8 cellular contexts compared by ENCODE assay signal in genomic region chr13:41588899-41589298, GRCh38.
DNase-seq lines count a peak whose midpoint lies in the region; ATAC-seq and TF ChIP-seq lines count a peak whose summit lies in the region.

No MANE protein-coding gene starts in this region.

- POLR2A ChIA-PET in GM10248 (lab: Yijun Ruan, JAX), result no interaction called here

- CTCF ChIA-PET in GM10248 (lab: Yijun Ruan, JAX), result interaction anchor here (2.0 kb wide), 1 partner anchor 10 kb away, joined by 4 read pairs; no protein-coding TSS in a partner anchor

- ATAC-seq in omental fat pad (ENCODE audit: low FRiP score) (peak; percentile 51), GM19463 (IDR thresholded peaks at IDR 0.05; ENCODE audit: unreplicated experiment) (no peak)

- TF ChIP-seq CTCF in omental fat pad (IDR thresholded peaks at IDR 0.05) (no peak), GM10248 (IDR thresholded peaks at IDR 0.05; ENCODE audit: control extremely low read depth, extremely low read depth, low read depth, missing control alignments) (no peak)

- DNase-seq in EL (peak; percentile 90), NCI-H460 (ENCODE audit: extremely low read depth, low read depth) (peak; percentile 21), astrocyte of the hippocampus (ENCODE audit: low read depth, low spot score) (peak; percentile 68), omental fat pad (ENCODE audit: low spot score) (no peak), NCI-H2196 treated with DMSO at 0.1 percent for 48 hours (lab: John Stamatoyannopoulos, UW; ENCODE audit: unreplicated experiment) (no peak), NCI-H2081 treated with DMSO at 0.1 percent for 48 hours (lab: John Stamatoyannopoulos, UW) (no peak), GM10248 (ENCODE audit: extremely low spot score) (no peak)

Comparison
In these comparisons a context has a peak if more than half of its experiments do, and no peak if none do; other contexts are left out.
1. DNase-seq: peak in EL (single experiment), NCI-H460 (single experiment) and astrocyte of the hippocampus (single experiment); none in omental fat pad (single experiment), NCI-H2196 treated with DMSO at 0.1 percent for 48 hours (single experiment), NCI-H2081 treated with DMSO at 0.1 percent for 48 hours (single experiment) and GM10248 (single experiment).